22 cellular contexts compared by ENCODE assay signal in genomic region chr10:74363727-74364126, GRCh38.
DNase-seq lines count a peak whose midpoint lies in the region; ATAC-seq, FAIRE-seq and TF ChIP-seq lines count a peak whose summit lies in the region.
"Had no signal": no experiment of that assay in that cellular context is flagged by ENCODE, and none has a peak within 500 bp of the region (broad histone marks: within the 10 kb centered on the region; RNA-seq: fewer than 3 reads in every experiment).

No MANE protein-coding gene starts in this region.

- H3K36me3 ChIP-seq in PC-3 (ENCODE audit: low read depth, low read length): peaks cover 42% of the 10 kb centered on the region
- H3K36me3 ChIP-seq in tibial nerve: peaks cover 0 to 42% (median 0%) of the 10 kb centered on the region in 3 donors
- H3K36me3 ChIP-seq: MG63 had no signal

- H3K9me3 ChIP-seq in A549: peaks cover 5% of the 10 kb centered on the region; the same call in 1 of the 3 replicates
- H3K9me3 ChIP-seq in PC-3 (ENCODE audit: low read length): peaks cover 5% of the 10 kb centered on the region
- H3K9me3 ChIP-seq in tibial nerve: peaks cover 0 to 48% (median 17%) of the 10 kb centered on the region in 4 donors

- TF ChIP-seq EP300 in A549 (IDR thresholded peaks at IDR 0.05) (no peak), tibial nerve (IDR thresholded peaks at IDR 0.05) (no peak)

- TF ChIP-seq RAD21 in A549 (conservative IDR thresholded peaks at IDR 0.05 in 1 of 2, IDR thresholded peaks at IDR 0.05 in 1 of 2): no peak

- 100% methylated on average over 2 of the region's 2 CpGs for WGBS in A549 (ENCODE audit: missing lambda C conversion rate)
- 86 to 95% methylated on average over 2 of the region's 2 CpGs for WGBS in tibial nerve, 2 donors

- TF ChIP-seq POLR2A in A549 (IDR thresholded peaks at IDR 0.05; ENCODE audit: low read length) (no peak), tibial nerve (IDR thresholded peaks at IDR 0.05) (no peak)

- TF ChIP-seq CTCF in A549 (IDR thresholded peaks at IDR 0.05) (no peak), PC-3 (conservative IDR thresholded peaks at IDR 0.05; ENCODE audit: low read depth, low read length) (no peak), tibial nerve (IDR thresholded peaks at IDR 0.05) (no peak)

- DNase-seq in A549 (ENCODE audit: low read depth in 1 of 2, low spot score in 1 of 2) (no peak), AG20443 (ENCODE audit: low spot score) (peak; percentile 6), PC-3 (no peak), left ventricle myocardium superior (no peak), tibial nerve (ENCODE audit: low spot score in 2 of 2) (no peak)
- DNase-seq: CD4-positive, CD25-positive, alpha-beta regulatory T cell; DMS153; DND-41; Kasumi-1; NCI-H2029; NCI-H446 treated with DMSO at 0.1 percent for 48 hours; NCI-H526 treated with DMSO at 0.1 percent for 48 hours; SIG-M5 had no signal

- intact Hi-C loops in PC-3 (cut with micrococcal nuclease) (no loop called here), left ventricle myocardium superior (cut with micrococcal nuclease) (no loop called here)

- H4K20me1 ChIP-seq in PC-3 (ENCODE audit: low read length): peaks cover 3% of the 10 kb centered on the region; the same call in 1 of the 2 replicates

- H3K79me2 ChIP-seq in PC-3 (ENCODE audit: low read length): peaks cover 6% of the 10 kb centered on the region; the same call in 1 of the 2 replicates

- CTCF ChIA-PET in A549 (lab: Yijun Ruan, JAX): interaction anchor here (1.2 kb wide), 1 partner anchor 12 kb away, joined by 4 read pairs; no protein-coding TSS in a partner anchor
- CTCF ChIA-PET in PC-3 (lab: Charles Lee): interaction anchor here (0.6 kb wide), 1 partner anchor 61 kb away, joined by 4 read pairs; no protein-coding TSS in a partner anchor

- no peak overlapping the region for H3K9ac ChIP-seq in PC-3 (ENCODE audit: low read length)

- H3K4me2 ChIP-seq in A549: 0 out of 3 replicates have a peak overlapping the region, but pooled peaks have one; percentile 15
- no peak overlapping the region for H3K4me2 ChIP-seq in PC-3 (ENCODE audit: low read length)

- H3K9me2 ChIP-seq in PC-3 (replicated peaks; ENCODE audit: low read length): no peaks in the 10 kb centered on the region

- ATAC-seq in A549 (peak; percentile 31 to 43; a peak in 2 of 6 replicates), PC-3 (peak; percentile 10; the same call in 1 of the 2 replicates), left ventricle myocardium superior (peak; percentile 47), GM19467 (IDR thresholded peaks at IDR 0.05; ENCODE audit: unreplicated experiment) (no peak), HG02678 (IDR thresholded peaks at IDR 0.05; ENCODE audit: unreplicated experiment) (no peak)
- ATAC-seq: HepG2, Panc1 had no signal

- FAIRE-seq in A549 (lab: Jason Lieb, UNC): no peak
- FAIRE-seq: GM12892, GM19239 had no signal

- H3K27me3 ChIP-seq in PC-3 (ENCODE audit: low read length) (no peaks in the 10 kb centered on the region), tibial nerve (no peaks in the 10 kb centered on the region)
- H3K27me3 ChIP-seq: MG63 had no signal

- peaks cover 3% of the 10 kb centered on the region for H3F3A ChIP-seq in PC-3 (ENCODE audit: low read length, unreplicated experiment)

- no TSS peak for BruUV-seq in PC-3 (replicated peaks; lab: Mats Ljungman, UMichigan)

- H2AFZ ChIP-seq in PC-3 (ENCODE audit: low read length): no peak overlapping the region

- H3K27ac ChIP-seq in A549: peak overlapping the region in 1 of 2 experiments; percentile 24; a peak in 2 of 6 replicates
- no peak overlapping the region for H3K27ac ChIP-seq in PC-3 (ENCODE audit: low read length)
- no peak overlapping the region for H3K27ac ChIP-seq in tibial nerve
- H3K27ac ChIP-seq: RWPE1, SK-N-MC had no signal

- POLR2A ChIA-PET in A549 (lab: Yijun Ruan, JAX) (no interaction called here), PC-3 (lab: Charles Lee; ENCODE audit: unreplicated experiment) (interaction anchor here (0.7 kb wide), 1 partner anchor 175 kb away, joined by 8 read pairs; no protein-coding TSS in a partner anchor)

- H3K4me3 ChIP-seq in A549 (no peak overlapping the region), PC-3 (ENCODE audit: low read length) (no peak overlapping the region), tibial nerve (no peak overlapping the region)
- H3K4me3 ChIP-seq: MG63, SK-N-MC had no signal

- H3K4me1 ChIP-seq in A549: peaks cover 20% of the 10 kb centered on the region; the same call in 2 of the 3 replicates
- peaks cover 19% of the 10 kb centered on the region for H3K4me1 ChIP-seq in PC-3 (ENCODE audit: insufficient read depth, low read length)
- no peaks in the 10 kb centered on the region for H3K4me1 ChIP-seq in tibial nerve

TF ChIP-seq in A549, 52 proteins besides CTCF, POLR2A, EP300 and RAD21:
- TF ChIP-seq MAX (IDR thresholded peaks at IDR 0.05) (no peak), ZFP36 (IDR thresholded peaks at IDR 0.05; ENCODE audit: borderline replicate concordance, partially characterized antibody) (no peak), E2F6 (IDR thresholded peaks at IDR 0.05; ENCODE audit: borderline replicate concordance, low read depth) (no peak), GATA3 (IDR thresholded peaks at IDR 0.05; ENCODE audit: borderline replicate concordance) (no peak), KDM1A (IDR thresholded peaks at IDR 0.05; ENCODE audit: low read depth) (no peak), KDM5A (IDR thresholded peaks at IDR 0.05) (no peak), BHLHE40 (IDR thresholded peaks at IDR 0.05; ENCODE audit: low read depth, low read length) (no peak), NR3C1 (IDR thresholded peaks at IDR 0.05) (no peak), JUNB (IDR thresholded peaks at IDR 0.05) (no peak)

Comparison
In these comparisons a context has a peak if more than half of its experiments do, and no peak if none do; other contexts are left out.
1. ATAC-seq: peak in A549 (2 of 2), PC-3 (single experiment) and left ventricle myocardium superior (single experiment); none in GM19467 (single experiment) and HG02678 (single experiment).